In genomic region chr2:3267869-3268704, GRCh38 we compare ENCODE assay signal across 18 cellular contexts.
"Had no signal": no experiment of that assay in that cellular context is flagged by ENCODE, and none has a peak within 500 bp of the region (broad histone marks: within the 10 kb centered on the region; RNA-seq: fewer than 3 reads in every experiment).

No MANE protein-coding gene starts in this region.

- H3K27me3 ChIP-seq: cardiac muscle cell, colonic mucosa, gastrocnemius medialis, right lobe of liver, testis had no signal

- ATAC-seq: activated CD8-positive, alpha-beta T cell treated with anti-CD3 and anti-CD28 coated beads for 36 hours; gastrocnemius medialis; psoas muscle had no signal

- H3K4me1 ChIP-seq: colonic mucosa, gastrocnemius medialis, psoas muscle, right lobe of liver had no signal

- H3K27me3 Mint-ChIP-seq: activated CD8-positive, alpha-beta T cell treated with anti-CD3 and anti-CD28 coated beads for 36 hours; naive B cell had no signal

- H3K27ac Mint-ChIP-seq: activated CD8-positive, alpha-beta T cell treated with anti-CD3 and anti-CD28 coated beads for 36 hours had no signal

- H3K4me3 ChIP-seq: cardiac muscle cell, colonic mucosa, gastrocnemius medialis, psoas muscle, right lobe of liver, testis had no signal

- H3K36me3 ChIP-seq: cardiac muscle cell, colonic mucosa, gastrocnemius medialis, right lobe of liver had no signal

- H3K27ac ChIP-seq: cardiac muscle cell, colonic mucosa, gastrocnemius medialis, psoas muscle, right lobe of liver, testis, VCaP had no signal

- DNase-seq: activated CD4-positive, alpha-beta T cell treated with anti-CD3 and anti-CD28 coated beads for 4 hours; activated CD8-positive, alpha-beta memory T cell treated with anti-CD3 and anti-CD28 coated beads, Interleukin-2, amount 50 U/mL, for 48 hours; activated CD8-positive, alpha-beta T cell treated with anti-CD3 and anti-CD28 coated beads for 36 hours; aorta; colonic mucosa; effector CD4-positive, alpha-beta T cell; gastrocnemius medialis; midbrain; naive B cell; nucleus accumbens; psoas muscle; stimulated activated CD4-positive, alpha-beta T cell treated with anti-CD3 and anti-CD28 coated beads, Interleukin-2, amount 100 ng/mL, for 24 hours; stimulated activated naive CD4-positive, alpha-beta T cell; T-helper 1 cell; testis had no signal

- H3K9me3 ChIP-seq: colonic mucosa, gastrocnemius medialis, right lobe of liver, testis had no signal

- H3K4me3 Mint-ChIP-seq: activated CD8-positive, alpha-beta T cell treated with anti-CD3 and anti-CD28 coated beads for 36 hours; naive B cell had no signal
